16 cellular contexts compared by ENCODE assay signal in genomic region chr3:156819842-156820686, GRCh38. TPM values are rescaled to one million over a fixed set of nuclear protein-coding genes. Genes with fewer than 3 reads are reported as not detected.
DNase-seq lines count a peak whose midpoint lies in the region; ATAC-seq and TF ChIP-seq lines count a peak whose summit lies in the region.
"Had no signal": no experiment of that assay in that cellular context is flagged by ENCODE, and none has a peak within 500 bp of the region (broad histone marks: within the 10 kb centered on the region; RNA-seq: fewer than 3 reads in every experiment).

No MANE protein-coding gene starts in this region.

- ATAC-seq in GM18867 (IDR thresholded peaks at IDR 0.05; ENCODE audit: unreplicated experiment) (peak; percentile 23), PC-3 (no peak), left colon (no peak)
- no peak for ATAC-seq in stimulated activated naive CD8-positive, alpha-beta T cell treated with anti-CD3 and anti-CD28 coated beads, Interleukin-15, amount 100 ng/mL, for 72 hours
- ATAC-seq: pancreas; stimulated activated effector memory CD8-positive, alpha-beta T cell treated with anti-CD3 and anti-CD28 coated beads, Interleukin-12 subunit alpha, Interleukin-12 subunit beta, amount 100 ng/mL, for 72 hours had no signal

- peaks cover 8% of the 10 kb centered on the region for H3K27me3 Mint-ChIP-seq in mesothelial cell of epicardium (ENCODE audit: low read depth)
- no peaks in the 10 kb centered on the region for H3K27me3 Mint-ChIP-seq in stimulated activated naive CD8-positive, alpha-beta T cell treated with anti-CD3 and anti-CD28 coated beads, Interleukin-15, amount 100 ng/mL, for 72 hours

- H3K27ac ChIP-seq in 22Rv1 (peak overlapping the region; percentile 31), PC-3 (ENCODE audit: low read length) (peak overlapping the region; percentile 98), fibroblast of lung (ENCODE audit: insufficient read depth, low read length) (peak overlapping the region; percentile 98)

- H3K79me2 ChIP-seq in PC-3 (ENCODE audit: low read length) (peaks cover 20% of the 10 kb centered on the region), fibroblast of lung (ENCODE audit: control insufficient read depth, insufficient read depth, low read length) (no peaks in the 10 kb centered on the region)

- DNase-seq in PC-3 (no peak), fibroblast of lung (ENCODE audit: low read depth in 2 of 2) (peak in 1 of 2 donors; percentile 70), NCI-H2171 (lab: John Stamatoyannopoulos, UW) (no peak), mesothelial cell of epicardium (ENCODE audit: low spot score in 2 of 2, unreplicated experiment in 2 of 2) (no peak), left colon (no peak)
- DNase-seq in stimulated activated naive CD8-positive, alpha-beta T cell treated with anti-CD3 and anti-CD28 coated beads, Interleukin-15, amount 100 ng/mL, for 72 hours = no peak
- DNase-seq: activated naive CD4-positive, alpha-beta T cell treated with anti-CD3 and anti-CD28 coated beads, Interleukin-2, amount 50 U/mL, for 16 hours; effector CD8-positive, alpha-beta T cell; hypothalamus; NCI-H2081; NCI-H69 had no signal

- H3K9ac ChIP-seq in PC-3 (ENCODE audit: low read length) = peak overlapping the region; percentile 95
- no peak overlapping the region for H3K9ac ChIP-seq in fibroblast of lung (ENCODE audit: insufficient read depth, low read length)

- no peaks in the 10 kb centered on the region for H3K9me3 Mint-ChIP-seq in mesothelial cell of epicardium
- H3K9me3 Mint-ChIP-seq in stimulated activated naive CD8-positive, alpha-beta T cell treated with anti-CD3 and anti-CD28 coated beads, Interleukin-15, amount 100 ng/mL, for 72 hours = peaks cover 0 to 6% of the 10 kb centered on the region in 2 donors
- H3K9me3 Mint-ChIP-seq: stimulated activated effector memory CD8-positive, alpha-beta T cell treated with anti-CD3 and anti-CD28 coated beads, Interleukin-12 subunit alpha, Interleukin-12 subunit beta, amount 100 ng/mL, for 72 hours; type B pancreatic cell had no signal

- no peaks in the 10 kb centered on the region for H3K36me3 Mint-ChIP-seq in mesothelial cell of epicardium
- H3K36me3 Mint-ChIP-seq: type B pancreatic cell had no signal

- H3K4me3 ChIP-seq in PC-3 (ENCODE audit: low read length) (no peak overlapping the region), fibroblast of lung (replicated peaks in 1 of 4; ENCODE audit: control extremely low read depth in 1 of 4, insufficient read depth in 1 of 4, low read depth in 3 of 4, low read length in 4 of 4) (no peak overlapping the region)
- H3K4me3 ChIP-seq: pancreas had no signal

- H3K4me2 ChIP-seq in PC-3 (ENCODE audit: low read length) = no peak overlapping the region
- no peak overlapping the region for H3K4me2 ChIP-seq in fibroblast of lung (ENCODE audit: extremely low read depth, insufficient read depth, low read length)

- H3F3A ChIP-seq in PC-3 (ENCODE audit: low read length, unreplicated experiment) = peaks cover 10% of the 10 kb centered on the region

- CTCF ChIA-PET in PC-3 (lab: Charles Lee) = no interaction called here

- intact Hi-C loops in PC-3 (cut with micrococcal nuclease) = loop anchor here (2.0 to 5.0 kb wide), 2 partner anchors 73 to 283 kb away; no protein-coding TSS in a partner anchor
- intact Hi-C loops in left colon (cut with DNase I, micrococcal nuclease) = loop anchor here in 1 of 2 donors (5.0 to 10.0 kb wide), 3 partner anchors 143 to 317 kb away; partner anchors contain the start of gene SSR3

- H3K27me3 ChIP-seq in PC-3 (ENCODE audit: low read length) (no peaks in the 10 kb centered on the region), fibroblast of lung (ENCODE audit: control insufficient read depth, insufficient read depth, low read length) (no peaks in the 10 kb centered on the region)
- H3K27me3 ChIP-seq: pancreas had no signal

- H3K4me1 ChIP-seq in PC-3 (ENCODE audit: insufficient read depth, low read length) (peaks cover 50% of the 10 kb centered on the region), fibroblast of lung (ENCODE audit: control insufficient read depth, extremely low read depth, insufficient read depth, low read length) (peaks cover 12% of the 10 kb centered on the region)

- peaks cover 35% of the 10 kb centered on the region for H3K4me1 Mint-ChIP-seq in mesothelial cell of epicardium
- peaks cover 66% of the 10 kb centered on the region for H3K4me1 Mint-ChIP-seq in stimulated activated naive CD8-positive, alpha-beta T cell treated with anti-CD3 and anti-CD28 coated beads, Interleukin-15, amount 100 ng/mL, for 72 hours

- H3K9me3 ChIP-seq in PC-3 (ENCODE audit: low read length) (no peaks in the 10 kb centered on the region), fibroblast of lung (ENCODE audit: control insufficient read depth, insufficient read depth, low read depth, low read length) (no peaks in the 10 kb centered on the region)
- H3K9me3 ChIP-seq: pancreas had no signal

- H3K36me3 ChIP-seq in PC-3 (ENCODE audit: low read depth, low read length) (no peaks in the 10 kb centered on the region), fibroblast of lung (ENCODE audit: control insufficient read depth, insufficient read depth, low read length) (no peaks in the 10 kb centered on the region)
- H3K36me3 ChIP-seq: pancreas had no signal

- POLR2A ChIA-PET in PC-3 (lab: Charles Lee; ENCODE audit: unreplicated experiment) = interaction anchor here (1.2 kb wide), 1 partner anchor 269 kb away, joined by 14 read pairs; no protein-coding TSS in a partner anchor

- no peak overlapping the region for H3K4me3 Mint-ChIP-seq in mesothelial cell of epicardium
- H3K4me3 Mint-ChIP-seq in stimulated activated naive CD8-positive, alpha-beta T cell treated with anti-CD3 and anti-CD28 coated beads, Interleukin-15, amount 100 ng/mL, for 72 hours = no peak overlapping the region
- H3K4me3 Mint-ChIP-seq: stimulated activated effector memory CD8-positive, alpha-beta T cell treated with anti-CD3 and anti-CD28 coated beads, Interleukin-12 subunit alpha, Interleukin-12 subunit beta, amount 100 ng/mL, for 72 hours; type B pancreatic cell had no signal

- no peak for TF ChIP-seq CTCF in 22Rv1 (IDR thresholded peaks at IDR 0.05)
- no peak for TF ChIP-seq CTCF in PC-3 (conservative IDR thresholded peaks at IDR 0.05; ENCODE audit: low read depth, low read length)
- no peak for TF ChIP-seq CTCF in fibroblast of lung (conservative IDR thresholded peaks at IDR 0.05 in 1 of 2, IDR thresholded peaks at IDR 0.05 in 1 of 2; ENCODE audit: low read depth in 1 of 2, low read length in 2 of 2)
- no peak for TF ChIP-seq CTCF in mesothelial cell of epicardium (IDR thresholded peaks at IDR 0.05; ENCODE audit: unreplicated experiment)

- H3K9me2 ChIP-seq in PC-3 (replicated peaks; ENCODE audit: low read length) = no peaks in the 10 kb centered on the region

- no peak overlapping the region for H3K27ac Mint-ChIP-seq in mesothelial cell of epicardium
- no peak overlapping the region for H3K27ac Mint-ChIP-seq in stimulated activated naive CD8-positive, alpha-beta T cell treated with anti-CD3 and anti-CD28 coated beads, Interleukin-15, amount 100 ng/mL, for 72 hours

- H2AFZ ChIP-seq in PC-3 (ENCODE audit: low read length) (no peak overlapping the region), fibroblast of lung (ENCODE audit: low read length) (no peak overlapping the region)

- no peaks in the 10 kb centered on the region for H4K20me1 ChIP-seq in PC-3 (ENCODE audit: low read length)
- no peaks in the 10 kb centered on the region for H4K20me1 ChIP-seq in fibroblast of lung (ENCODE audit: control insufficient read depth, extremely low read depth, insufficient read depth, low read length)

- BruUV-seq in PC-3 (replicated peaks; lab: Mats Ljungman, UMichigan) = no TSS peak

RNA-seq across cellular contexts. Expression of gene LEKR1, which starts 6.1 kb away (rescaled TPM):
- total RNA-seq in PC-3 (2014; rRNA removed) (0.15 and 0.98 TPM in 2 replicates), fibroblast of lung (0.26 and 1.3 TPM in 2 replicates), mesothelial cell of epicardium (3.3 to 6.5 TPM (median 3.4 TPM) in 3 replicates), left colon (1 to 10 TPM; 1.1 to 2.1 TPM)
- polyA plus RNA-seq in fibroblast of lung = 0.28 and 0.35 TPM in 2 replicates
- polyA plus RNA-seq in fibroblast of lung (2012) = 0.09 and 0.22 TPM in 2 replicates
- not detected in 2 replicates for polyA minus RNA-seq in fibroblast of lung (ENCODE audit: low replicate concordance)

Comparison
In these comparisons a context has a peak if more than half of its experiments do, and no peak if none do; other contexts are left out.
1. H3K27ac ChIP-seq: peak in every context shown above with its lines; median percentile 98 in PC-3; 98 in fibroblast of lung; 31 in 22Rv1.